17 cellular contexts compared by ENCODE assay signal in the genomic region with DNA sequence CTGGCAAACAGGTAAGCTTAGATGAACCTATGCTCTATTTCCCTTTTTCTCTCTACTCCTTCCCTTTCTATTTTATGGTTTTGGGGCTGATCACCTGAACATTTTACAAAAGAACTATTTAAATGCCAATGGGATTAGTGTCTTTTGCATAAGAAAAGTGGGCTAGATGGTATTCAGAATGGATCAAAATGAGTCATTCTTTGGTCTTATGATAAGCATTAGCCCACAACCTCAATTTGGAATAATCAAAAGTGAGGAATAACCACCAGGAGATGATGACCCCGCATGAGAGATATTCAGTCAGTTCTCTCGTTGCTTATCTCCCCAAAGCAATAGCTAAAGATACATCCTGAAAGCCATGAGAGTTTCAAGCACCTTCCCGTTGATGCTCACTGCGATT.
A peak's percentile ranks its signal among the peaks of the same experiment; 100 is the strongest.
DNase-seq lines count a peak whose midpoint lies in the region; ATAC-seq, FAIRE-seq and TF ChIP-seq lines count a peak whose summit lies in the region.
"Had no signal": no experiment of that assay in that cellular context is flagged by ENCODE, and none has a peak within 500 bp of the region (broad histone marks: within the 10 kb centered on the region; RNA-seq: fewer than 3 reads in every experiment).

No MANE protein-coding gene starts in this region.

- intact Hi-C loops in left lung (cut with DNase I): no loop called here

- H3K27ac Mint-ChIP-seq in astrocyte (ENCODE audit: unreplicated experiment) (no peak overlapping the region), neural progenitor cell (no peak overlapping the region)
- H3K27ac Mint-ChIP-seq: B cell; CD8-positive, alpha-beta memory T cell; IgD-negative memory B cell had no signal

- ATAC-seq in left lung: no peak
- ATAC-seq: HepG2 had no signal

- H3K36me3 ChIP-seq in HUES48 (ENCODE audit: control insufficient read depth, insufficient read depth, low read length): no peaks in the 10 kb centered on the region
- no peaks in the 10 kb centered on the region for H3K36me3 ChIP-seq in astrocyte (ENCODE audit: insufficient read depth, low read length)
- no peaks in the 10 kb centered on the region for H3K36me3 ChIP-seq in neural progenitor cell
- H3K36me3 ChIP-seq in left lung: no peaks in the 10 kb centered on the region
- H3K36me3 ChIP-seq: BLaER1 treated with 17β-estradiol and CSF1 and Interleukin-3, amounts not matched to agents 10 nM and 100 nM had no signal

- H3K36me3 Mint-ChIP-seq in astrocyte (ENCODE audit: low read depth, unreplicated experiment) (peaks cover 18% of the 10 kb centered on the region), neural progenitor cell (no peaks in the 10 kb centered on the region)
- H3K36me3 Mint-ChIP-seq: CD8-positive, alpha-beta memory T cell; IgD-negative memory B cell had no signal

- H3K4me3 Mint-ChIP-seq in astrocyte (ENCODE audit: unreplicated experiment) (no peak overlapping the region), neural progenitor cell (no peak overlapping the region)
- H3K4me3 Mint-ChIP-seq: B cell; CD8-positive, alpha-beta memory T cell; IgD-negative memory B cell had no signal

- H3K9me3 Mint-ChIP-seq in astrocyte (ENCODE audit: unreplicated experiment) (peaks cover 1% of the 10 kb centered on the region), neural progenitor cell (no peaks in the 10 kb centered on the region)
- H3K9me3 Mint-ChIP-seq: IgD-negative memory B cell had no signal

- H3K9ac ChIP-seq in HUES48 (ENCODE audit: low read depth, low read length) (no peak overlapping the region), astrocyte (ENCODE audit: low read length) (no peak overlapping the region), neural progenitor cell (no peak overlapping the region)
- H3K9ac ChIP-seq: BLaER1 treated with 17β-estradiol and CSF1 and Interleukin-3, amounts not matched to agents 10 nM and 100 nM had no signal

- DNase-seq in GM12891 (ENCODE audit: insufficient read length, low spot score) (no peak), astrocyte (ENCODE audit: low read depth) (peak; percentile 65), neural progenitor cell (ENCODE audit: low spot score) (no peak), HPDE6-E6E7 (ENCODE audit: extremely low spot score) (no peak), left lung (no peak), ecto neural progenitor cell (ENCODE audit: low spot score) (no peak)
- DNase-seq: 8988T; CD8-positive, alpha-beta memory T cell; COR-L47; HCEC 1CT; KBM-7 had no signal

- H4K20me1 ChIP-seq in astrocyte (ENCODE audit: insufficient read depth, low read length) (no peaks in the 10 kb centered on the region), neural progenitor cell (ENCODE audit: low read depth) (no peaks in the 10 kb centered on the region)
- H4K20me1 ChIP-seq: BLaER1 treated with 17β-estradiol and CSF1 and Interleukin-3, amounts not matched to agents 10 nM and 100 nM had no signal

- H3K4me1 ChIP-seq in HUES48 (ENCODE audit: control insufficient read depth, insufficient read depth, low read length) (peaks cover 25% of the 10 kb centered on the region), astrocyte (ENCODE audit: insufficient read depth, low read length) (peaks cover 3% of the 10 kb centered on the region), neural progenitor cell (peaks cover 23% of the 10 kb centered on the region), left lung (no peaks in the 10 kb centered on the region)
- H3K4me1 ChIP-seq: BLaER1 treated with 17β-estradiol and CSF1 and Interleukin-3, amounts not matched to agents 10 nM and 100 nM had no signal

- H3K9me3 ChIP-seq in HUES48 (ENCODE audit: control insufficient read depth, insufficient read depth, low read length) (no peaks in the 10 kb centered on the region), astrocyte (ENCODE audit: insufficient read depth, low read depth, low read length) (no peaks in the 10 kb centered on the region), neural progenitor cell (ENCODE audit: low read depth) (no peaks in the 10 kb centered on the region), left lung (no peaks in the 10 kb centered on the region)
- H3K9me3 ChIP-seq: BLaER1 treated with 17β-estradiol and CSF1 and Interleukin-3, amounts not matched to agents 10 nM and 100 nM had no signal

- peaks cover 7% of the 10 kb centered on the region for H3K27me3 Mint-ChIP-seq in astrocyte (ENCODE audit: low read depth, unreplicated experiment)
- H3K27me3 Mint-ChIP-seq in neural progenitor cell (ENCODE audit: insufficient read depth, low read depth): no peaks in the 10 kb centered on the region

- H3K4me1 Mint-ChIP-seq in astrocyte (ENCODE audit: low read depth, unreplicated experiment) (peaks cover 18% of the 10 kb centered on the region), neural progenitor cell (peaks cover 3% of the 10 kb centered on the region)
- H3K4me1 Mint-ChIP-seq: B cell; CD8-positive, alpha-beta memory T cell; IgD-negative memory B cell had no signal

- TF ChIP-seq POLR2A in GM12891 (IDR thresholded peaks at IDR 0.05; ENCODE audit: low read depth, low read length): no peak

- H3K79me2 ChIP-seq in astrocyte (ENCODE audit: insufficient read depth, low read length) (no peaks in the 10 kb centered on the region), neural progenitor cell (ENCODE audit: low read depth) (no peaks in the 10 kb centered on the region)

- H3K27me3 ChIP-seq in HUES48 (ENCODE audit: control insufficient read depth, insufficient read depth, low read length) (no peaks in the 10 kb centered on the region), astrocyte (ENCODE audit: insufficient read depth, low read length) (no peaks in the 10 kb centered on the region), neural progenitor cell (no peaks in the 10 kb centered on the region), left lung (peaks cover 0 to 4% of the 10 kb centered on the region in 2 donors)
- H3K27me3 ChIP-seq: BLaER1 treated with 17β-estradiol and CSF1 and Interleukin-3, amounts not matched to agents 10 nM and 100 nM had no signal

- H3F3A ChIP-seq in neural progenitor cell (ENCODE audit: low read depth): no peaks in the 10 kb centered on the region

- peak overlapping the region; percentile 73 for H3K27ac ChIP-seq in HUES48 (ENCODE audit: low read depth, low read length)
- no peak overlapping the region for H3K27ac ChIP-seq in astrocyte (ENCODE audit: low read depth, low read length)
- no peak overlapping the region for H3K27ac ChIP-seq in neural progenitor cell
- H3K27ac ChIP-seq in left lung: no peak overlapping the region
- H3K27ac ChIP-seq: BLaER1 treated with 17β-estradiol and CSF1 and Interleukin-3, amounts not matched to agents 10 nM and 100 nM had no signal

- no peak overlapping the region for H2AFZ ChIP-seq in astrocyte (ENCODE audit: low read depth, low read length)
- peak overlapping the region; percentile 26 for H2AFZ ChIP-seq in neural progenitor cell (replicated peaks)

- peak overlapping the region; percentile 37; the same call in 1 of the 2 replicates for H3K4me3 ChIP-seq in HUES48 (ENCODE audit: low read depth, low read length)
- H3K4me3 ChIP-seq in astrocyte (ENCODE audit: insufficient read depth, low read depth, low read length): no peak overlapping the region
- H3K4me3 ChIP-seq in neural progenitor cell: no peak overlapping the region
- H3K4me3 ChIP-seq in left lung: no peak overlapping the region
- H3K4me3 ChIP-seq: BLaER1 treated with 17β-estradiol and CSF1 and Interleukin-3, amounts not matched to agents 10 nM and 100 nM had no signal

- FAIRE-seq in GM12891 (lab: Jason Lieb, UNC) (peak; percentile 47), astrocyte (lab: Jason Lieb, UNC) (no peak)
- FAIRE-seq: G401.6, HepG2 had no signal

- no peak for TF ChIP-seq CTCF in astrocyte (IDR thresholded peaks at IDR 0.05; ENCODE audit: insufficient read depth, low read depth, low read length)
- TF ChIP-seq CTCF in neural progenitor cell (IDR thresholded peaks at IDR 0.05): no peak
- TF ChIP-seq CTCF in left lung (IDR thresholded peaks at IDR 0.05): no peak

- H3K4me2 ChIP-seq in astrocyte (ENCODE audit: low read length) (peak overlapping the region; percentile 4), neural progenitor cell (no peak overlapping the region)
- H3K4me2 ChIP-seq: BLaER1 treated with 17β-estradiol and CSF1 and Interleukin-3, amounts not matched to agents 10 nM and 100 nM had no signal

TF ChIP-seq in GM12891, 5 proteins besides CTCF, POLR2A, EP300 and RAD21:
- TF ChIP-seq SPI1 (IDR thresholded peaks at IDR 0.05; ENCODE audit: low read depth, low read length) (no peak), PAX5 (IDR thresholded peaks at IDR 0.05; ENCODE audit: insufficient read depth, low read length, severe bottlenecking) (no peak), POLR2AphosphoS5 (IDR thresholded peaks at IDR 0.05; ENCODE audit: low read depth, low read length) (no peak), TAF1 (IDR thresholded peaks at IDR 0.05; ENCODE audit: low read depth, low read length) (no peak), POU2F2 (IDR thresholded peaks at IDR 0.05; ENCODE audit: low read depth, low read length) (no peak)
